10 cellular contexts compared by ENCODE assay signal in genomic region chr10:2925631-2926030, GRCh38.
A peak's percentile ranks its signal among the peaks of the same experiment; 100 is the strongest.
DNase-seq lines count a peak whose midpoint lies in the region; ATAC-seq and TF ChIP-seq lines count a peak whose summit lies in the region.
"Had no signal": no experiment of that assay in that cellular context is flagged by ENCODE, and none has a peak within 500 bp of the region (broad histone marks: within the 10 kb centered on the region; RNA-seq: fewer than 3 reads in every experiment).

No MANE protein-coding gene starts in this region.

- CTCF ChIA-PET in activated CD4-positive, alpha-beta T cell treated with anti-CD3 and anti-CD28 coated beads, Interleukin-2, amount 10 ng/mL, durations not matched to agents 7 days and 5 days (lab: Charles Lee), result interaction anchor here (1.2 kb wide), 1 partner anchor 12 kb away, joined by 3 read pairs; no protein-coding TSS in a partner anchor

- no peaks in the 10 kb centered on the region for H3K27me3 ChIP-seq in RWPE2 (ENCODE audit: insufficient read depth, poor library complexity, severe bottlenecking)
- H3K27me3 ChIP-seq in thoracic aorta (replicated peaks; ENCODE audit: insufficient read depth), result no peaks in the 10 kb centered on the region

- DNase-seq in activated CD4-positive, alpha-beta T cell treated with anti-CD3 and anti-CD28 coated beads, Interleukin-2, amount 10 ng/mL, durations not matched to agents 7 days and 5 days, result peak; percentile 10
- no peak for DNase-seq in activated CD4-positive, alpha-beta T cell treated with anti-CD3 and anti-CD28 coated beads, Interleukin-2, amount 50 U/mL, for 48 hours
- DNase-seq in RWPE2 (ENCODE audit: low spot score) (no peak), globus pallidus (ENCODE audit: low spot score) (peak; percentile 35), thoracic aorta (ENCODE audit: low spot score) (no peak), NCI-H2171 (lab: John Stamatoyannopoulos, UW) (no peak)
- no peak for DNase-seq in activated T-cell treated with anti-CD3 and anti-CD28 coated beads, Interleukin-2, amount 50 U/mL, for 72 hours
- DNase-seq: stimulated activated CD4-positive, alpha-beta T cell treated with anti-CD3 and anti-CD28 coated beads, Interleukin-2, amount 100 ng/mL, for 48 hours had no signal

- no peak overlapping the region for H3K27ac ChIP-seq in RWPE2 (ENCODE audit: poor library complexity, severe bottlenecking)
- no peak overlapping the region for H3K27ac ChIP-seq in thoracic aorta

- H3K4me1 ChIP-seq in RWPE2 (ENCODE audit: insufficient read depth, poor library complexity, severe bottlenecking) (no peaks in the 10 kb centered on the region), thoracic aorta (ENCODE audit: control insufficient read depth in 1 of 2, low read depth in 2 of 2) (no peaks in the 10 kb centered on the region)

- H3K9me3 ChIP-seq in RWPE2 (ENCODE audit: severe bottlenecking) (no peaks in the 10 kb centered on the region), thoracic aorta (no peaks in the 10 kb centered on the region)

- no peaks in the 10 kb centered on the region for H3K9me3 Mint-ChIP-seq in activated CD4-positive, alpha-beta T cell treated with anti-CD3 and anti-CD28 coated beads, Interleukin-2, amount 10 ng/mL, durations not matched to agents 7 days and 5 days
- H3K9me3 Mint-ChIP-seq in activated T-cell treated with anti-CD3 and anti-CD28 coated beads, Interleukin-2, amount 50 U/mL, for 72 hours, result no peaks in the 10 kb centered on the region
- H3K9me3 Mint-ChIP-seq: CD4-positive, alpha-beta T cell had no signal

- no peak overlapping the region for H3K27ac Mint-ChIP-seq in activated CD4-positive, alpha-beta T cell treated with anti-CD3 and anti-CD28 coated beads, Interleukin-2, amount 10 ng/mL, durations not matched to agents 7 days and 5 days
- H3K27ac Mint-ChIP-seq in activated T-cell treated with anti-CD3 and anti-CD28 coated beads, Interleukin-2, amount 50 U/mL, for 72 hours, result no peak overlapping the region
- H3K27ac Mint-ChIP-seq: CD4-positive, alpha-beta T cell had no signal

- no peak overlapping the region for H3K4me3 Mint-ChIP-seq in activated CD4-positive, alpha-beta T cell treated with anti-CD3 and anti-CD28 coated beads, Interleukin-2, amount 10 ng/mL, durations not matched to agents 7 days and 5 days
- no peak overlapping the region for H3K4me3 Mint-ChIP-seq in activated T-cell treated with anti-CD3 and anti-CD28 coated beads, Interleukin-2, amount 50 U/mL, for 72 hours
- H3K4me3 Mint-ChIP-seq: CD4-positive, alpha-beta T cell had no signal

- ATAC-seq in RWPE2 (ENCODE audit: low read depth) (peak; percentile 40; the same call in 1 of the 3 replicates), thoracic aorta (ENCODE audit: insufficient number of reproducible peaks, low FRiP score, low read depth) (peak; percentile 8), GM19455 (IDR thresholded peaks at IDR 0.05; ENCODE audit: unreplicated experiment) (no peak)
- no peak for ATAC-seq in activated T-cell treated with anti-CD3 and anti-CD28 coated beads, Interleukin-2, amount 50 U/mL, for 72 hours (replicated peaks in 1 of 2)

- TF ChIP-seq CTCF in RWPE2 (IDR thresholded peaks at IDR 0.05; ENCODE audit: poor library complexity, severe bottlenecking) (no peak), thoracic aorta (IDR thresholded peaks at IDR 0.05) (no peak)

- H3K36me3 Mint-ChIP-seq in activated CD4-positive, alpha-beta T cell treated with anti-CD3 and anti-CD28 coated beads, Interleukin-2, amount 10 ng/mL, durations not matched to agents 7 days and 5 days (ENCODE audit: low read depth), result no peaks in the 10 kb centered on the region
- H3K36me3 Mint-ChIP-seq in activated T-cell treated with anti-CD3 and anti-CD28 coated beads, Interleukin-2, amount 50 U/mL, for 72 hours (ENCODE audit: insufficient read depth in 2 of 2), result no peaks in the 10 kb centered on the region

- H3K4me1 Mint-ChIP-seq in activated CD4-positive, alpha-beta T cell treated with anti-CD3 and anti-CD28 coated beads, Interleukin-2, amount 10 ng/mL, durations not matched to agents 7 days and 5 days, result peaks cover 10% of the 10 kb centered on the region
- H3K4me1 Mint-ChIP-seq in activated T-cell treated with anti-CD3 and anti-CD28 coated beads, Interleukin-2, amount 50 U/mL, for 72 hours (ENCODE audit: low read depth), result peaks cover 11% of the 10 kb centered on the region

- POLR2A ChIA-PET in activated CD4-positive, alpha-beta T cell treated with anti-CD3 and anti-CD28 coated beads, Interleukin-2, amount 10 ng/mL, durations not matched to agents 7 days and 5 days (lab: Charles Lee), result no interaction called here

- H3K27me3 Mint-ChIP-seq in activated CD4-positive, alpha-beta T cell treated with anti-CD3 and anti-CD28 coated beads, Interleukin-2, amount 10 ng/mL, durations not matched to agents 7 days and 5 days, result peaks cover 5% of the 10 kb centered on the region
- H3K27me3 Mint-ChIP-seq in activated T-cell treated with anti-CD3 and anti-CD28 coated beads, Interleukin-2, amount 50 U/mL, for 72 hours (ENCODE audit: low read depth), result peaks cover 78% of the 10 kb centered on the region

- H3K4me3 ChIP-seq in RWPE2 (ENCODE audit: severe bottlenecking) (no peak overlapping the region), thoracic aorta (no peak overlapping the region)

- no peaks in the 10 kb centered on the region for H3K36me3 ChIP-seq in RWPE2 (ENCODE audit: low read depth)
- H3K36me3 ChIP-seq in thoracic aorta, result no peaks in the 10 kb centered on the region

Comparison
In these comparisons a context has a peak if more than half of its experiments do, and no peak if none do; other contexts are left out.
1. DNase-seq: peak in activated CD4-positive, alpha-beta T cell treated with anti-CD3 and anti-CD28 coated beads, Interleukin-2, amount 10 ng/mL, durations not matched to agents 7 days and 5 days (single experiment) and globus pallidus (single experiment); none in activated CD4-positive, alpha-beta T cell treated with anti-CD3 and anti-CD28 coated beads, Interleukin-2, amount 50 U/mL, for 48 hours (0 of 2), RWPE2 (single experiment), thoracic aorta (single experiment), activated T-cell treated with anti-CD3 and anti-CD28 coated beads, Interleukin-2, amount 50 U/mL, for 72 hours (0 of 2) and NCI-H2171 (single experiment).
2. ATAC-seq: peak in RWPE2 (single experiment) and thoracic aorta (single experiment); none in activated T-cell treated with anti-CD3 and anti-CD28 coated beads, Interleukin-2, amount 50 U/mL, for 72 hours (0 of 2) and GM19455 (single experiment).